Comparison of ENCODE assay signal across 8 cellular contexts in genomic region chr17:51258756-51259573, GRCh38. TPM values are rescaled to one million over a fixed set of nuclear protein-coding genes. Genes with fewer than 3 reads are reported as not detected.
DNase-seq lines count a peak whose midpoint lies in the region; ATAC-seq and TF ChIP-seq lines count a peak whose summit lies in the region.

No MANE protein-coding gene starts in this region.

- H3K27ac ChIP-seq in CD4-positive, alpha-beta T cell (ENCODE audit: low read depth, low read length), result peak overlapping the region; percentile 96

- H3K9me3 Mint-ChIP-seq in CD4-positive, alpha-beta T cell, result no peaks in the 10 kb centered on the region
- no peaks in the 10 kb centered on the region for H3K9me3 Mint-ChIP-seq in activated CD4-positive, alpha-beta T cell treated with anti-CD3 and anti-CD28 coated beads, Interleukin-2, amount 10 ng/mL, durations not matched to agents 7 days and 5 days
- H3K9me3 Mint-ChIP-seq in osteocyte (ENCODE audit: unreplicated experiment), result no peaks in the 10 kb centered on the region

- DNase-seq in CD4-positive, alpha-beta T cell, result peak in 1 of 10 experiments; percentile 1
- DNase-seq in HT1080 (ENCODE audit: low read depth), result peak; percentile 8
- DNase-seq in activated CD4-positive, alpha-beta T cell treated with anti-CD3 and anti-CD28 coated beads, Interleukin-2, amount 10 ng/mL, durations not matched to agents 7 days and 5 days, result no peak
- peak; percentile 16 for DNase-seq in fibroblast of villous mesenchyme (ENCODE audit: low read depth)
- DNase-seq in osteocyte (ENCODE audit: extremely low spot score, unreplicated experiment), result no peak
- DNase-seq in NCI-H774 (lab: John Stamatoyannopoulos, UW), result no peak
- no peak for DNase-seq in DMS153 treated with DMSO at 0.1 percent for 48 hours (lab: John Stamatoyannopoulos, UW; ENCODE audit: unreplicated experiment)

- H3K4me1 Mint-ChIP-seq in CD4-positive, alpha-beta T cell (ENCODE audit: low read depth), result peaks cover 86% of the 10 kb centered on the region
- peaks cover 69% of the 10 kb centered on the region for H3K4me1 Mint-ChIP-seq in activated CD4-positive, alpha-beta T cell treated with anti-CD3 and anti-CD28 coated beads, Interleukin-2, amount 10 ng/mL, durations not matched to agents 7 days and 5 days
- H3K4me1 Mint-ChIP-seq in osteocyte (ENCODE audit: unreplicated experiment), result peaks cover 51% of the 10 kb centered on the region

- CTCF ChIA-PET in CD4-positive, alpha-beta T cell (lab: Charles Lee), result no interaction called here
- CTCF ChIA-PET in activated CD4-positive, alpha-beta T cell treated with anti-CD3 and anti-CD28 coated beads, Interleukin-2, amount 10 ng/mL, durations not matched to agents 7 days and 5 days (lab: Charles Lee), result interaction anchor here (1.1 kb wide), 1 partner anchor 8 kb away, joined by 3 read pairs; no protein-coding TSS in a partner anchor

- no peaks in the 10 kb centered on the region for H3K27me3 ChIP-seq in CD4-positive, alpha-beta T cell (ENCODE audit: control insufficient read depth, insufficient read depth, low read length)

- ATAC-seq in CD4-positive, alpha-beta T cell (ENCODE audit: poor library complexity), result no peak
- no peak for ATAC-seq in HG03342 (IDR thresholded peaks at IDR 0.05; ENCODE audit: unreplicated experiment)

- H3K9me3 ChIP-seq in CD4-positive, alpha-beta T cell (ENCODE audit: control insufficient read depth, low read length), result no peaks in the 10 kb centered on the region

- H3K36me3 Mint-ChIP-seq in CD4-positive, alpha-beta T cell (ENCODE audit: low read depth), result peaks cover 86% of the 10 kb centered on the region
- H3K36me3 Mint-ChIP-seq in activated CD4-positive, alpha-beta T cell treated with anti-CD3 and anti-CD28 coated beads, Interleukin-2, amount 10 ng/mL, durations not matched to agents 7 days and 5 days (ENCODE audit: low read depth), result peaks cover 36% of the 10 kb centered on the region
- peaks cover 12% of the 10 kb centered on the region for H3K36me3 Mint-ChIP-seq in osteocyte (ENCODE audit: unreplicated experiment)

- no peak for TF ChIP-seq CTCF in CD4-positive, alpha-beta T cell (IDR thresholded peaks at IDR 0.05)
- no peak for TF ChIP-seq CTCF in fibroblast of villous mesenchyme (IDR thresholded peaks at IDR 0.05; ENCODE audit: insufficient read depth, low read depth, low read length)
- TF ChIP-seq CTCF in osteocyte (IDR thresholded peaks at IDR 0.05), result no peak

- no peaks in the 10 kb centered on the region for H3K27me3 Mint-ChIP-seq in CD4-positive, alpha-beta T cell
- no peaks in the 10 kb centered on the region for H3K27me3 Mint-ChIP-seq in activated CD4-positive, alpha-beta T cell treated with anti-CD3 and anti-CD28 coated beads, Interleukin-2, amount 10 ng/mL, durations not matched to agents 7 days and 5 days
- no peaks in the 10 kb centered on the region for H3K27me3 Mint-ChIP-seq in osteocyte (ENCODE audit: unreplicated experiment)

- POLR2A ChIA-PET in CD4-positive, alpha-beta T cell (lab: Charles Lee), result interaction anchor here (1.1 to 1.2 kb wide), 2 partner anchors 8 to 61 kb away, joined by 3 to 4 read pairs; no protein-coding TSS in a partner anchor
- POLR2A ChIA-PET in activated CD4-positive, alpha-beta T cell treated with anti-CD3 and anti-CD28 coated beads, Interleukin-2, amount 10 ng/mL, durations not matched to agents 7 days and 5 days (lab: Charles Lee), result no interaction called here

- H3K4me3 ChIP-seq in fibroblast of villous mesenchyme (ENCODE audit: low read depth, low read length), result peak overlapping the region; percentile 89

- H3K27ac Mint-ChIP-seq in CD4-positive, alpha-beta T cell, result peak overlapping the region; percentile 99
- H3K27ac Mint-ChIP-seq in activated CD4-positive, alpha-beta T cell treated with anti-CD3 and anti-CD28 coated beads, Interleukin-2, amount 10 ng/mL, durations not matched to agents 7 days and 5 days, result peak overlapping the region; percentile 88
- H3K27ac Mint-ChIP-seq in osteocyte (ENCODE audit: unreplicated experiment), result peak overlapping the region; percentile 67

- H3K4me3 Mint-ChIP-seq in CD4-positive, alpha-beta T cell, result peak overlapping the region; percentile 99
- H3K4me3 Mint-ChIP-seq in activated CD4-positive, alpha-beta T cell treated with anti-CD3 and anti-CD28 coated beads, Interleukin-2, amount 10 ng/mL, durations not matched to agents 7 days and 5 days, result peak overlapping the region; percentile 84
- H3K4me3 Mint-ChIP-seq in osteocyte (ENCODE audit: unreplicated experiment), result peak overlapping the region; percentile 79

- intact Hi-C loops in CD4-positive, alpha-beta T cell (cut with DNase I, micrococcal nuclease), result loop anchor here in 1 of 2 experiments (5.0 to 10.0 kb wide), 3 partner anchors 92 to 394 kb away; partner anchors contain the start of genes NME2 and TOB1

RNA-seq across cellular contexts. Expression of gene MBTD1, which starts 0.9 kb away (rescaled TPM):
- total RNA-seq in CD4-positive, alpha-beta T cell, result 10 to 100 TPM; 23.0 TPM
- total RNA-seq in HT1080 (2014; rRNA removed; shearing (Covaris generic)), result 4.2 and 5.3 TPM in 2 replicates
- 6.0 and 8.1 TPM in 2 replicates for polyA plus RNA-seq in HT1080 (2015; cell fraction: cytosol; rRNA removed)
- polyA plus RNA-seq in HT1080 (2015; cell fraction: nucleus; rRNA removed), result 21.2 and 22.6 TPM in 2 replicates
- 10 to 100 TPM; 13.8 to 14.5 TPM for total RNA-seq in activated CD4-positive, alpha-beta T cell treated with anti-CD3 and anti-CD28 coated beads, Interleukin-2, amount 10 ng/mL, durations not matched to agents 7 days and 5 days
- total RNA-seq in fibroblast of villous mesenchyme, result 9.7 and 15.1 TPM in 2 replicates
- total RNA-seq in osteocyte, result 17.9 and 19.6 TPM in 2 replicates

RNA-seq across cellular contexts. Expression of gene UTP18, which starts 1.4 kb away (rescaled TPM):
- total RNA-seq in CD4-positive, alpha-beta T cell, result 10 to 100 TPM; 48.5 to 49.8 TPM
- total RNA-seq in HT1080 (2014; rRNA removed; shearing (Covaris generic)), result 57.8 and 74.7 TPM in 2 replicates
- 52.6 and 55.6 TPM in 2 replicates for polyA plus RNA-seq in HT1080 (2015; cell fraction: cytosol; rRNA removed)
- 48.9 and 57.3 TPM in 2 replicates for polyA plus RNA-seq in HT1080 (2015; cell fraction: nucleus; rRNA removed)
- 10 to 100 TPM; 42.9 to 45.5 TPM for total RNA-seq in activated CD4-positive, alpha-beta T cell treated with anti-CD3 and anti-CD28 coated beads, Interleukin-2, amount 10 ng/mL, durations not matched to agents 7 days and 5 days
- total RNA-seq in fibroblast of villous mesenchyme (29.6 and 44.0 TPM in 2 replicates), osteocyte (25.3 and 28.0 TPM in 2 replicates)

Comparison
In these comparisons a context has a peak if more than half of its experiments do, and no peak if none do; other contexts are left out.
1. DNase-seq: peak in HT1080 (single experiment) and fibroblast of villous mesenchyme (single experiment); none in activated CD4-positive, alpha-beta T cell treated with anti-CD3 and anti-CD28 coated beads, Interleukin-2, amount 10 ng/mL, durations not matched to agents 7 days and 5 days (single experiment), osteocyte (single experiment), NCI-H774 (single experiment) and DMS153 treated with DMSO at 0.1 percent for 48 hours (single experiment).
2. Peak in every context shown above with its lines, with median percentiles within 50 percentile points of each other: H3K27ac Mint-ChIP-seq and H3K4me3 Mint-ChIP-seq.